Comparison of ENCODE assay signal across 19 cellular contexts in the genomic region with DNA sequence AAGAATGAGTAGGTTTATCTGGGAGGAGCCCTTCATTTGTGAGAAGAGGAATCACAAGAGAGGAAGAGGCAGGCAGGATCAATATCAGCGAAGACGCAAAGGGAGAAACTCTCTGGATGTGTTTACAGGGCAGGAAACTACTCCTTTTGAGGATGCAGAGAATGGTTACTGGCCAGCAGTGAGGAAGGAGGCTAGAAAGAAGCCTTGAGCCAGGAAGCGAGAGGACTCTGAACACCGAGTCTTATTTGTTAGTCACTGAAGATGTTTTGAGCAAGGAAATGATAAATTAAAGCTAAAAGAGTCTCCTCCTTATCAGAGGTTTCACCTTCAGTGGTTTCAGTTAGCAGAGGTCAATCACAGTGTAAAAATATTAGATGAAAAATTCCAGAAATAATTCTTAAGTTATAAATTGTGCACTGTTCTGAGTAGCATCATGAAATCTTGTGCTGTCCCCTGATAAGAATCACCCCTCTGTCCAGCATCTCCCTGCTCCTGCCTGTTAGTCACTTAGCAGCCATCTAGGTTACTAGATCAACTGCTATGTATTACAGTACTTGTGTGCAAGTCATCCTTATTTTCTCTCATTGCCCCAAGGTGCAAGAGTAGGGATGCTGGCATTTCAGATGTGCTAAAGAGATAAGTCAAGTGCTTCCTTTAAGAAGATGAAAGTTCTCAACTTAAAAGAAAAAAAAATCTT. TPM values are rescaled to one million over a fixed set of nuclear protein-coding genes. Genes with fewer than 3 reads are reported as not detected.
A peak's percentile ranks its signal among the peaks of the same experiment; 100 is the strongest.
DNase-seq lines count a peak whose midpoint lies in the region; TF ChIP-seq lines count a peak whose summit lies in the region.
"Had no signal": no experiment of that assay in that cellular context is flagged by ENCODE, and none has a peak within 500 bp of the region (broad histone marks: within the 10 kb centered on the region; RNA-seq: fewer than 3 reads in every experiment).

No MANE protein-coding gene starts in this region.

- peak overlapping the region; percentile 9; the same call in 1 of the 2 replicates for H3K4me3 Mint-ChIP-seq in HFFc6
- H3K4me3 Mint-ChIP-seq in chondrocyte (ENCODE audit: unreplicated experiment), result no peak overlapping the region
- H3K4me3 Mint-ChIP-seq: activated CD4-positive, alpha-beta T cell treated with anti-CD3 and anti-CD28 coated beads, Interleukin-2, amount 10 ng/mL, durations not matched to agents 24 days and 14 days; CD4-positive, CD25-positive, alpha-beta regulatory T cell; central memory CD8-positive, alpha-beta T cell had no signal

- H3K9ac ChIP-seq in smooth muscle cell (ENCODE audit: low read depth), result peak overlapping the region; percentile 68

- peak overlapping the region; percentile 68 for H3K27ac ChIP-seq in mesodermal cell (ENCODE audit: low read depth, low read length, severe bottlenecking)
- peak overlapping the region; percentile 90 for H3K27ac ChIP-seq in smooth muscle cell (ENCODE audit: low read depth)
- H3K27ac ChIP-seq: right atrium auricular region had no signal

- DNase-seq in HFFc6, result peak; percentile 67
- DNase-seq in chondrocyte (ENCODE audit: low spot score), result no peak
- DNase-seq in smooth muscle cell (lab: John Stamatoyannopoulos, UW; ENCODE audit: unreplicated experiment), result no peak
- no peak for DNase-seq in T-helper 2 cell
- no peak for DNase-seq in activated CD4-positive, alpha-beta T cell treated with anti-CD3 and anti-CD28 coated beads, Interleukin-2, amount 50 U/mL, for 1 hour
- no peak for DNase-seq in UCSD-AML1 (lab: John Stamatoyannopoulos, UW; ENCODE audit: unreplicated experiment)
- DNase-seq in NCI-H1930 (lab: John Stamatoyannopoulos, UW), result no peak
- DNase-seq: activated CD4-positive, alpha-beta T cell treated with anti-CD3 and anti-CD28 coated beads, Interleukin-2, amount 10 ng/mL, durations not matched to agents 24 days and 14 days; activated gamma-delta T cell treated with Interleukin-2 at 50 U/mL for 16 hours; amygdala; CD4-positive, CD25-positive, alpha-beta regulatory T cell; effector CD8-positive, alpha-beta T cell; NCI-H2227 treated with DMSO at 0.1 percent for 48 hours; NCI-H774; Right ventricle myocardium superior; stimulated activated CD4-positive, alpha-beta T cell treated with anti-CD3 and anti-CD28 coated beads, Interleukin-15, amount 100 ng/mL, for 24 hours had no signal

- 79 to 88% methylated on average over 2 of the region's 4 CpGs for WGBS in mesodermal cell (ENCODE audit: insufficient coverage in 2 of 2), 2 experiments
- WGBS in smooth muscle cell (ENCODE audit: low lambda C conversion rate), result 47% methylated on average over 4 of the region's 4 CpGs

- no peaks in the 10 kb centered on the region for H3K9me3 Mint-ChIP-seq in HFFc6
- H3K9me3 Mint-ChIP-seq in chondrocyte (ENCODE audit: low read depth), result no peaks in the 10 kb centered on the region
- H3K9me3 Mint-ChIP-seq: activated CD4-positive, alpha-beta T cell treated with anti-CD3 and anti-CD28 coated beads, Interleukin-2, amount 10 ng/mL, durations not matched to agents 24 days and 14 days; central memory CD8-positive, alpha-beta T cell had no signal

- H3K36me3 Mint-ChIP-seq in HFFc6 (ENCODE audit: low read depth) (peaks cover 40% of the 10 kb centered on the region), chondrocyte (ENCODE audit: low read depth) (peaks cover 23% of the 10 kb centered on the region)
- H3K36me3 Mint-ChIP-seq: CD4-positive, CD25-positive, alpha-beta regulatory T cell had no signal

- TF ChIP-seq CTCF in HFFc6 (IDR thresholded peaks at IDR 0.05) (no peak), chondrocyte (IDR thresholded peaks at IDR 0.05) (no peak), smooth muscle cell (IDR thresholded peaks at IDR 0.05; ENCODE audit: borderline replicate concordance, insufficient read depth, poor library complexity, severe bottlenecking) (no peak)

- H3K9me3 ChIP-seq in mesodermal cell (ENCODE audit: control insufficient read depth, low read length) (no peaks in the 10 kb centered on the region), smooth muscle cell (replicated peaks; ENCODE audit: low read depth) (no peaks in the 10 kb centered on the region)
- H3K9me3 ChIP-seq: right atrium auricular region had no signal

- peaks cover 9% of the 10 kb centered on the region for H3K4me1 ChIP-seq in mesodermal cell (ENCODE audit: control insufficient read depth, insufficient read depth, low read length, poor library complexity, severe bottlenecking)
- peaks cover 11% of the 10 kb centered on the region for H3K4me1 ChIP-seq in smooth muscle cell (ENCODE audit: low read depth)
- H3K4me1 ChIP-seq: right atrium auricular region had no signal

- H3K4me3 ChIP-seq in mesodermal cell (ENCODE audit: extremely low read depth, insufficient read depth, low read length, poor library complexity, severe bottlenecking) (no peak overlapping the region), smooth muscle cell (no peak overlapping the region)
- H3K4me3 ChIP-seq: right atrium auricular region had no signal

- H3K4me1 Mint-ChIP-seq in HFFc6 (ENCODE audit: low read depth), result peaks cover 40% of the 10 kb centered on the region
- peaks cover 10% of the 10 kb centered on the region for H3K4me1 Mint-ChIP-seq in chondrocyte (ENCODE audit: low read depth)
- H3K4me1 Mint-ChIP-seq: CD4-positive, CD25-positive, alpha-beta regulatory T cell; central memory CD8-positive, alpha-beta T cell had no signal

- H3K36me3 ChIP-seq in mesodermal cell (ENCODE audit: control insufficient read depth, insufficient read depth, low read length), result peaks cover 74% of the 10 kb centered on the region
- H3K36me3 ChIP-seq in smooth muscle cell (ENCODE audit: low read depth), result no peaks in the 10 kb centered on the region

- H3K27me3 ChIP-seq in smooth muscle cell (ENCODE audit: low read depth), result no peaks in the 10 kb centered on the region
- H3K27me3 ChIP-seq: right atrium auricular region had no signal

- H3K27ac Mint-ChIP-seq in HFFc6, result peak overlapping the region; percentile 81
- peak overlapping the region; percentile 29 for H3K27ac Mint-ChIP-seq in chondrocyte (ENCODE audit: unreplicated experiment)
- H3K27ac Mint-ChIP-seq: activated CD4-positive, alpha-beta T cell treated with anti-CD3 and anti-CD28 coated beads, Interleukin-2, amount 10 ng/mL, durations not matched to agents 24 days and 14 days; CD4-positive, CD25-positive, alpha-beta regulatory T cell had no signal

- peaks cover 21% of the 10 kb centered on the region for H3F3A ChIP-seq in smooth muscle cell (ENCODE audit: low read depth)

- H3K79me2 ChIP-seq in smooth muscle cell (ENCODE audit: low read depth), result peaks cover 13% of the 10 kb centered on the region

- peak overlapping the region; percentile 33 for H2AFZ ChIP-seq in smooth muscle cell (ENCODE audit: low read depth)

- H4K20me1 ChIP-seq in smooth muscle cell (ENCODE audit: low read depth), result no peaks in the 10 kb centered on the region

- H3K4me2 ChIP-seq in smooth muscle cell, result peak overlapping the region; percentile 66

- H3K27me3 Mint-ChIP-seq in HFFc6 (ENCODE audit: insufficient read depth) (no peaks in the 10 kb centered on the region), chondrocyte (ENCODE audit: low read depth) (no peaks in the 10 kb centered on the region)
- H3K27me3 Mint-ChIP-seq: CD4-positive, CD25-positive, alpha-beta regulatory T cell; central memory CD8-positive, alpha-beta T cell had no signal

RNA-seq across cellular contexts. Expression of a gene that starts 43.5 kb away (rescaled TPM):
- total RNA-seq in HFFc6 (2021; fragmentation: NEBNext Ultra II Directional; extraction: Animal tissue kit (Norgen Biotek cat#: 25700)), result 10 to 100 TPM; 39.4 to 52.0 (median 42.3) TPM
- total RNA-seq in chondrocyte (149 to 207 TPM (median 160 TPM) in 3 replicates), smooth muscle cell (92.5 and 112 TPM in 2 replicates)
- polyA plus RNA-seq in mesodermal cell (2013, experiment 1 of 2), result 174 TPM
- 146 TPM for polyA plus RNA-seq in mesodermal cell (2013, experiment 2 of 2)
- polyA plus RNA-seq in smooth muscle cell, result 58.1 and 93.2 TPM in 2 replicates
- total RNA-seq: activated CD4-positive, alpha-beta T cell treated with anti-CD3 and anti-CD28 coated beads, Interleukin-2, amount 10 ng/mL, durations not matched to agents 24 days and 14 days; CD4-positive, CD25-positive, alpha-beta regulatory T cell had no signal
- polyA plus RNA-seq: CD4-positive, CD25-positive, alpha-beta regulatory T cell had no signal
